Comparison of ENCODE assay signal across 10 cellular contexts in the genomic region with DNA sequence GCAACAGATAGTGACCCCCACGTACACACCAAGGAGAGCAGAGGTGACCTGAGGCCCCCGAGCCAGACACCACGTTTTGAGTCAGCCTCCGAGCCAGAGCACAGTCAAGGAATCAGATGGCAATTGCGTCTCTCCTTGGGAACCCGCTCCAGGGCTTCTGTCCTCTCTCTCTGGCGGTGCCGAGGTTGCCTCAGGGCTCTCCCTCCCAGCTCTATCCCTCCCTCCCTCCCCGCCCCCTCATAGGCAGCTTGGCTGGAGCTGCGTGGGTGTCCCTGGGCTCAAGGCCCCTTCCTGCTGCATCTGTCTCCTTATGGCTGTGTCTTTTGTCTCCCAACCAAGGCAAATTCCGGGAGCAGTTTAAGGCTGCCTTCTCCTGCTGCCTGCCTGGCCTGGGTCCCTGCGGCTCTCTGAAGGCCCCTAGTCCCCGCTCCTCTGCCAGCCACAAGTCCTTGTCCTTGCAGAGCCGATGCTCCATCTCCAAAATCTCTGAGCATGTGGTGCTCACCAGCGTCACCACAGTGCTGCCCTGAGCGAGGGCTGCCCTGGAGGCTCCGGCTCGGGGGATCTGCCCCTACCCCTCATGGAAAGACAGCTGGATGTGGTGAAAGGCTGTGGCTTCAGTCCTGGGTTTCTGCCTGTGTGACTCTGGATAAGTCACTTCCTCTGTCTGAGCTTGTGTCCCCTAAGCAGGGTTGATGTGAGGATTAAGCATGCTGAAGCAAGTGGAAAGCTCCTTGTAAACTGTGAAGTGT. TPM values are rescaled to one million over a fixed set of nuclear protein-coding genes. Genes with fewer than 3 reads are reported as not detected.
DNase-seq lines count a peak whose midpoint lies in the region; ATAC-seq and TF ChIP-seq lines count a peak whose summit lies in the region.
"Had no signal": no experiment of that assay in that cellular context is flagged by ENCODE, and none has a peak within 500 bp of the region (broad histone marks: within the 10 kb centered on the region; RNA-seq: fewer than 3 reads in every experiment).

No MANE protein-coding gene starts in this region.

- H3K4me1 Mint-ChIP-seq in stimulated activated memory B cell treated with anti-CD40 and anti-IgM and Interleukin-4, amounts not matched to agents 10 μg/mL and 1 μg/mL and 100 μg/mL, for 72 hours, result peaks cover 36% of the 10 kb centered on the region
- H3K4me1 Mint-ChIP-seq in activated T-helper 2 cell treated with anti-CD3 and anti-CD28 coated beads, Interferon-gamma antibody, Interleukin-2, Interleukin-4, amounts not matched to agents 10 μg/mL and 5 μg/mL and 100 μg/mL, durations not matched to agents 14 hours and 24 hours and 36 hours (ENCODE audit: low read depth), result peaks cover 5% of the 10 kb centered on the region

- intact Hi-C loops in adrenal gland (cut with DNase I), result no loop called here
- intact Hi-C loops in activated T-helper 2 cell treated with anti-CD3 and anti-CD28 coated beads, Interferon-gamma antibody, Interleukin-2, Interleukin-4, amounts not matched to agents 10 μg/mL and 5 μg/mL and 100 μg/mL, durations not matched to agents 14 hours and 24 hours and 36 hours (cut with micrococcal nuclease), result no loop called here

- H3K36me3 ChIP-seq in HEK293 (ENCODE audit: control insufficient read depth in 2 of 2, insufficient read depth in 1 of 2, low read length in 2 of 2) (peaks cover 0 to 60% of the 10 kb centered on the region in 2 experiments; a peak in 1 of 3 replicates), adrenal gland (replicated peaks in 1 of 2) (peaks cover 0 to 35% of the 10 kb centered on the region in 2 donors), tibial nerve (peaks cover 0 to 56% (median 7%) of the 10 kb centered on the region in 3 donors)

- no peak overlapping the region for H3K27ac ChIP-seq in HEK293 (ENCODE audit: extremely low read depth, low read depth, low read length)
- peak overlapping the region; percentile 53 to 89 (median 79) for H3K27ac ChIP-seq in adrenal gland
- peak overlapping the region in 2 of 4 donors; percentile 19 to 54 for H3K27ac ChIP-seq in tibial nerve

- H3K36me3 Mint-ChIP-seq in stimulated activated memory B cell treated with anti-CD40 and anti-IgM and Interleukin-4, amounts not matched to agents 10 μg/mL and 1 μg/mL and 100 μg/mL, for 72 hours, result peaks cover 68% of the 10 kb centered on the region
- peaks cover 29% of the 10 kb centered on the region for H3K36me3 Mint-ChIP-seq in activated T-helper 2 cell treated with anti-CD3 and anti-CD28 coated beads, Interferon-gamma antibody, Interleukin-2, Interleukin-4, amounts not matched to agents 10 μg/mL and 5 μg/mL and 100 μg/mL, durations not matched to agents 14 hours and 24 hours and 36 hours (ENCODE audit: low read depth)

- no peak for ATAC-seq in stimulated activated memory B cell treated with anti-CD40 and anti-IgM and Interleukin-4, amounts not matched to agents 10 μg/mL and 1 μg/mL and 100 μg/mL, for 72 hours
- no peak for ATAC-seq in HG03135 (IDR thresholded peaks at IDR 0.05; ENCODE audit: unreplicated experiment)

- H3K4me3 ChIP-seq in HEK293 (ENCODE audit: low read depth, low read length) (no peak overlapping the region), adrenal gland (no peak overlapping the region), tibial nerve (no peak overlapping the region)

- H3K9me3 Mint-ChIP-seq in stimulated activated memory B cell treated with anti-CD40 and anti-IgM and Interleukin-4, amounts not matched to agents 10 μg/mL and 1 μg/mL and 100 μg/mL, for 72 hours, result no peaks in the 10 kb centered on the region
- no peaks in the 10 kb centered on the region for H3K9me3 Mint-ChIP-seq in activated T-helper 2 cell treated with anti-CD3 and anti-CD28 coated beads, Interferon-gamma antibody, Interleukin-2, Interleukin-4, amounts not matched to agents 10 μg/mL and 5 μg/mL and 100 μg/mL, durations not matched to agents 14 hours and 24 hours and 36 hours
- H3K9me3 Mint-ChIP-seq: activated B cell treated with CpG ODN at 0.5 μM for 24 hours had no signal

- WGBS in adrenal gland, 4 donors, result 23 to 67% (median 31%) methylated on average over 6 to 18 of the region's 18 CpGs
- WGBS in tibial nerve, 2 donors, result 44 to 48% methylated on average over 15 to 18 of the region's 18 CpGs

- peak in 1 of 2 donors; percentile 61 for TF ChIP-seq POLR2A in adrenal gland (IDR thresholded peaks at IDR 0.05)
- TF ChIP-seq POLR2A in tibial nerve (IDR thresholded peaks at IDR 0.05), result no peak

- peak overlapping the region; percentile 52 for H3K27ac Mint-ChIP-seq in stimulated activated memory B cell treated with anti-CD40 and anti-IgM and Interleukin-4, amounts not matched to agents 10 μg/mL and 1 μg/mL and 100 μg/mL, for 72 hours
- no peak overlapping the region for H3K27ac Mint-ChIP-seq in activated T-helper 2 cell treated with anti-CD3 and anti-CD28 coated beads, Interferon-gamma antibody, Interleukin-2, Interleukin-4, amounts not matched to agents 10 μg/mL and 5 μg/mL and 100 μg/mL, durations not matched to agents 14 hours and 24 hours and 36 hours
- H3K27ac Mint-ChIP-seq: activated B cell treated with CpG ODN at 0.5 μM for 24 hours had no signal

- H3K27me3 ChIP-seq in adrenal gland (no peaks in the 10 kb centered on the region), tibial nerve (no peaks in the 10 kb centered on the region)

- POLR2A ChIA-PET in HEK293 (lab: Yijun Ruan, JAX), result no interaction called here

- no peaks in the 10 kb centered on the region for H3K27me3 Mint-ChIP-seq in stimulated activated memory B cell treated with anti-CD40 and anti-IgM and Interleukin-4, amounts not matched to agents 10 μg/mL and 1 μg/mL and 100 μg/mL, for 72 hours
- no peaks in the 10 kb centered on the region for H3K27me3 Mint-ChIP-seq in activated T-helper 2 cell treated with anti-CD3 and anti-CD28 coated beads, Interferon-gamma antibody, Interleukin-2, Interleukin-4, amounts not matched to agents 10 μg/mL and 5 μg/mL and 100 μg/mL, durations not matched to agents 14 hours and 24 hours and 36 hours (ENCODE audit: low read depth)
- H3K27me3 Mint-ChIP-seq: activated B cell treated with CpG ODN at 0.5 μM for 24 hours had no signal

- DNase-seq in adrenal gland, result peak; percentile 74 to 89 (median 85)
- DNase-seq in iPS-NIHi7 (ENCODE audit: extremely low spot score), result peak; percentile 67
- no peak for DNase-seq in activated T-cell treated with anti-CD3 and anti-CD28 coated beads, Interleukin-2, amount 50 U/mL, for 48 hours
- no peak for DNase-seq in activated T-helper 2 cell treated with anti-CD3 and anti-CD28 coated beads, Interferon-gamma antibody, Interleukin-2, Interleukin-4, amounts not matched to agents 10 μg/mL and 5 μg/mL and 100 μg/mL, durations not matched to agents 14 hours and 24 hours and 36 hours (ENCODE audit: low spot score)
- no peak for DNase-seq in tibial nerve (ENCODE audit: low spot score in 2 of 2)
- DNase-seq: activated B cell treated with CpG ODN at 0.5 μM for 24 hours had no signal

- CTCF ChIA-PET in HEK293 (lab: Yijun Ruan, JAX), result interaction anchor here (0.5 to 1.1 kb wide), 3 partner anchors 8 to 558 kb away, joined by 3 to 11 read pairs (median 5); no protein-coding TSS in a partner anchor

- TF ChIP-seq CTCF in HEK293 (tag by site-specific recombination; IDR thresholded peaks at IDR 0.05) (no peak), adrenal gland (IDR thresholded peaks at IDR 0.05) (no peak), tibial nerve (IDR thresholded peaks at IDR 0.05) (no peak)

- H3K4me1 ChIP-seq in HEK293 (ENCODE audit: control insufficient read depth, insufficient read depth, low read length) (no peaks in the 10 kb centered on the region), adrenal gland (replicated peaks in 1 of 2) (peaks cover 27 to 34% of the 10 kb centered on the region in 2 donors), tibial nerve (peaks cover 0 to 25% (median 15%) of the 10 kb centered on the region in 4 donors)

- no peak overlapping the region for H3K4me3 Mint-ChIP-seq in stimulated activated memory B cell treated with anti-CD40 and anti-IgM and Interleukin-4, amounts not matched to agents 10 μg/mL and 1 μg/mL and 100 μg/mL, for 72 hours
- no peak overlapping the region for H3K4me3 Mint-ChIP-seq in activated T-helper 2 cell treated with anti-CD3 and anti-CD28 coated beads, Interferon-gamma antibody, Interleukin-2, Interleukin-4, amounts not matched to agents 10 μg/mL and 5 μg/mL and 100 μg/mL, durations not matched to agents 14 hours and 24 hours and 36 hours (ENCODE audit: low read depth)
- H3K4me3 Mint-ChIP-seq: activated B cell treated with CpG ODN at 0.5 μM for 24 hours had no signal

- no peak for TF ChIP-seq EP300 in tibial nerve (IDR thresholded peaks at IDR 0.05)

- H3K9me3 ChIP-seq in HEK293 (ENCODE audit: control insufficient read depth, insufficient read depth, low read depth, low read length), result no peaks in the 10 kb centered on the region
- no peaks in the 10 kb centered on the region for H3K9me3 ChIP-seq in adrenal gland (replicated peaks in 1 of 3)
- no peaks in the 10 kb centered on the region for H3K9me3 ChIP-seq in tibial nerve

TF ChIP-seq in HEK293, 187 proteins besides CTCF, POLR2A, EP300 and RAD21 (continues in another document):
- peak; percentile 80 for TF ChIP-seq ZFHX2 (tag by site-specific recombination; conservative IDR thresholded peaks at IDR 0.05)

RNA-seq across cellular contexts. Expression of a gene that starts 9.1 kb away (rescaled TPM):
- total RNA-seq in adrenal gland, result 1 to 10 TPM in 2 of 8 donors, under 1 TPM in 1, not detected in 5; 0.98 to 2.8 (median 1.7) TPM
- 1 to 10 TPM in 1 of 3 donors, under 1 TPM in 2; 0.18 to 3.5 (median 0.67) TPM for polyA plus RNA-seq in adrenal gland
- not detected in 2 replicates for total RNA-seq in activated T-helper 2 cell treated with anti-CD3 and anti-CD28 coated beads, Interferon-gamma antibody, Interleukin-2, Interleukin-4, amounts not matched to agents 10 μg/mL and 5 μg/mL and 100 μg/mL, durations not matched to agents 14 hours and 24 hours and 36 hours
- 1 to 10 TPM in 1 of 4 donors, under 1 TPM in 1, not detected in 2; 0.21 to 2.5 TPM for total RNA-seq in tibial nerve
- total RNA-seq: activated B cell treated with CpG ODN at 0.5 μM for 24 hours, NCI-H460 had no signal

RNA-seq across cellular contexts. Expression of a gene that starts 18.0 kb away (rescaled TPM):
- total RNA-seq in adrenal gland (100 to 1,000 TPM in 2 of 8 donors, 10 to 100 TPM in 6; 71.1 to 132 (median 86.5) TPM), tibial nerve (100 to 1,000 TPM in 1 of 4 donors, 10 to 100 TPM in 3; 62.5 to 108 (median 89.7) TPM)
- 10 to 100 TPM; 58.2 to 87.1 (median 68.9) TPM for polyA plus RNA-seq in adrenal gland
- total RNA-seq in activated T-helper 2 cell treated with anti-CD3 and anti-CD28 coated beads, Interferon-gamma antibody, Interleukin-2, Interleukin-4, amounts not matched to agents 10 μg/mL and 5 μg/mL and 100 μg/mL, durations not matched to agents 14 hours and 24 hours and 36 hours, result 56.5 and 61.5 TPM in 2 replicates

RNA-seq across cellular contexts. Expression of a gene that starts 50.3 kb away (rescaled TPM):
- total RNA-seq in adrenal gland (100 to 1,000 TPM in 4 of 8 donors, 10 to 100 TPM in 4; 31.7 to 294 (median 98.6) TPM), tibial nerve (100 to 1,000 TPM in 3 of 4 donors, 10 to 100 TPM in 1; 97.3 to 227 (median 198) TPM)
- 100 to 1,000 TPM in 1 of 3 donors, 10 to 100 TPM in 2; 22.7 to 146 (median 89.5) TPM for polyA plus RNA-seq in adrenal gland
- total RNA-seq in activated T-helper 2 cell treated with anti-CD3 and anti-CD28 coated beads, Interferon-gamma antibody, Interleukin-2, Interleukin-4, amounts not matched to agents 10 μg/mL and 5 μg/mL and 100 μg/mL, durations not matched to agents 14 hours and 24 hours and 36 hours, result not detected in 2 replicates
- total RNA-seq: activated B cell treated with CpG ODN at 0.5 μM for 24 hours had no signal

Comparison
In these comparisons a context has a peak if more than half of its experiments do, and no peak if none do; other contexts are left out.
1. DNase-seq: peak in adrenal gland (7 of 7) and iPS-NIHi7 (single experiment); none in activated T-cell treated with anti-CD3 and anti-CD28 coated beads, Interleukin-2, amount 50 U/mL, for 48 hours (0 of 2), activated T-helper 2 cell treated with anti-CD3 and anti-CD28 coated beads, Interferon-gamma antibody, Interleukin-2, Interleukin-4, amounts not matched to agents 10 μg/mL and 5 μg/mL and 100 μg/mL, durations not matched to agents 14 hours and 24 hours and 36 hours (single experiment) and tibial nerve (0 of 2).
2. RNA of a gene that starts 50.3 kb away (total RNA-seq): 97.3 to 227 TPM in tibial nerve and 31.7 to 294 TPM in adrenal gland; not detected in activated T-helper 2 cell treated with anti-CD3 and anti-CD28 coated beads, Interferon-gamma antibody, Interleukin-2, Interleukin-4, amounts not matched to agents 10 μg/mL and 5 μg/mL and 100 μg/mL, durations not matched to agents 14 hours and 24 hours and 36 hours; every median in the first group is over 10 times any median in the second.